10 cellular contexts compared by ENCODE assay signal in the genomic region with DNA sequence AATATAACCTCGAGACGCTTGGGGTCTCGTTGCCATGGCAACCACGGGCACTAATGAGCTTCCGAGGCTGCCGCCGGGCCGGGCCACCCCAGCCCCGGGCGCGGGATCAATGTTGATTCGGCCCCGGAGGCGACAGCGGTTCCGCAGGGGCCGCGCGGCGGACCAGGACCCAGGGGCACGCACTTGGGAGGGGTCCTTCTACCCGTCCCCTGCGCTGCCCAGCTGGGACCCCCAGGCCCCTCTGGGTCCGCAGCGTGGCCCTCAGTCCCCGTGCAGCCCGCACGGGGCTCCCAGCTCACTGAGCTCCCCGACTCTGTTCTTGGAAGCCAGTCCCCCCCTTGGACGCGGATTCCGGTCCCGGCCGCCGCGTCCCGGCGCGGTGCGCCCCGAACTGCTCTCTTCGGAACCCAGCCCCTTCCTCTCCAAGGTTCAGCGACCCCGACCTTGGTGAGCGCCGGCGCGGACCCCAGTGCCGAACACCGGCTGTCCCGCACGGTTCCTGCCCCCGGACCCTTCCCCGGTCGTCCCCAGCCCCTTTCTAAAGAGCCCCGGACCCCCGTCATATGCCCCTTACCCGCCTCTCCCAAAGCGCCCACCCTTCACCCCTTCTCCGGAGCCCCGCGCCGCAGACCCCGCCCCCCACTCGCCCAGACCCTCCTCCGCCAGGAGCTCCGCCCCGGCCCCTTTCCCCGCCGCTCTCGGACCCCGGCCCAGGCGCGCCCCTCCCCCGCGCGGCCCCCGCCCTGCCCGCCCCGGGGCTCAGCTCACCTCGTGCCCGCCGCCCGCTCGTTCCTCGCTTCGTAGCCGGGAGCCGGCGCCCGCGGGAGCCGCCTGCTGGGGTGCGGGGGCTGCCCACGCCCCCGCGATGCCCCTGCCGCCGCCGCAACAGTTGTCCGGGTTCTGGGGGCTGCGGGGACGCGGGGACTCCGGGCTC. TPM values are rescaled to one million over a fixed set of nuclear protein-coding genes. Genes with fewer than 3 reads are reported as not detected.
DNase-seq lines count a peak whose midpoint lies in the region; ATAC-seq and TF ChIP-seq lines count a peak whose summit lies in the region.
"Had no signal": no experiment of that assay in that cellular context is flagged by ENCODE, and none has a peak within 500 bp of the region (broad histone marks: within the 10 kb centered on the region; RNA-seq: fewer than 3 reads in every experiment).

No MANE protein-coding gene starts in this region.

- H3K36me3 ChIP-seq in adipocyte (ENCODE audit: control insufficient read depth, insufficient read depth, low read length, severe bottlenecking) (no peaks in the 10 kb centered on the region), stomach (no peaks in the 10 kb centered on the region)

- H3K4me1 ChIP-seq in adipocyte (ENCODE audit: control insufficient read depth, insufficient read depth, low read length): peaks cover 5% of the 10 kb centered on the region
- H3K4me1 ChIP-seq in stomach: peaks cover 16 to 33% (median 24%) of the 10 kb centered on the region in 4 donors

- peak overlapping the region in 2 of 5 donors; percentile 16 to 58 for H3K27ac ChIP-seq in stomach
- H3K27ac ChIP-seq: 22Rv1 had no signal

- intact Hi-C loops in stomach (cut with DNase I; ENCODE audit: low total_unique reads): loop anchor here (10.0 kb wide), 1 partner anchor 174 kb away; no protein-coding TSS in a partner anchor

- H3K27me3 ChIP-seq in adipocyte (replicated peaks; ENCODE audit: control insufficient read depth, insufficient read depth, low read length) (no peaks in the 10 kb centered on the region), stomach (peaks cover 0 to 74% (median 41%) of the 10 kb centered on the region in 3 donors)

- peak overlapping the region; percentile 51 for H3K9ac ChIP-seq in adipocyte (ENCODE audit: low read length)

- TF ChIP-seq EP300 in stomach (IDR thresholded peaks at IDR 0.05): no peak

- H3K9me3 ChIP-seq in adipocyte (ENCODE audit: control insufficient read depth, low read length): no peaks in the 10 kb centered on the region
- peaks cover 2% of the 10 kb centered on the region for H3K9me3 ChIP-seq in iPS-18c (ENCODE audit: control insufficient read depth, insufficient read depth, low read length)
- H3K9me3 ChIP-seq in stomach: no peaks in the 10 kb centered on the region

- peak; percentile 22 for DNase-seq in DMS 273 (lab: John Stamatoyannopoulos, UW; ENCODE audit: unreplicated experiment)
- DNase-seq in DMS 273 treated with DMSO at 0.1 percent for 48 hours (lab: John Stamatoyannopoulos, UW): no peak
- peak; percentile 50 for DNase-seq in adipocyte (ENCODE audit: low read depth)
- no peak for DNase-seq in stomach
- DNase-seq in NCI-H1105 (lab: John Stamatoyannopoulos, UW): no peak
- DNase-seq: NCI-H446 had no signal

- TF ChIP-seq POLR2A in stomach (IDR thresholded peaks at IDR 0.05): no peak

- 3 to 6% (median 4%) methylated on average over 51 to 104 of the region's 105 CpGs for WGBS in stomach, 5 donors

- no peak for TF ChIP-seq CTCF in stomach (IDR thresholded peaks at IDR 0.05)

- ATAC-seq in HG03342 (IDR thresholded peaks at IDR 0.05; ENCODE audit: unreplicated experiment): no peak
- no peak for ATAC-seq in GM18511 (IDR thresholded peaks at IDR 0.05; ENCODE audit: unreplicated experiment)

- H3K4me3 ChIP-seq in adipocyte (ENCODE audit: low read length) (peak overlapping the region; percentile 75), iPS-18c (ENCODE audit: insufficient read depth, low read depth, low read length) (peak overlapping the region; percentile 62), stomach (peak overlapping the region; percentile 44 to 54 (median 48))

RNA-seq across cellular contexts. Expression of a gene that starts 18.2 kb away (rescaled TPM):
- total RNA-seq in stomach: 10 to 100 TPM in 1 of 5 donors, 1 to 10 TPM in 3, under 1 TPM in 1; 0.45 to 19.3 (median 3.3) TPM
- polyA plus RNA-seq in stomach: 1 to 10 TPM in 1 of 3 donors, under 1 TPM in 2; 0.43 to 1.3 (median 0.46) TPM

Comparison
In these comparisons a context has a peak if more than half of its experiments do, and no peak if none do; other contexts are left out.
1. DNase-seq: peak in DMS 273 (single experiment) and adipocyte (single experiment); none in DMS 273 treated with DMSO at 0.1 percent for 48 hours (single experiment), stomach (single experiment) and NCI-H1105 (single experiment).
2. Peak in every context shown above with its lines, with median percentiles within 50 percentile points of each other: H3K4me3 ChIP-seq.